In the genomic region with DNA sequence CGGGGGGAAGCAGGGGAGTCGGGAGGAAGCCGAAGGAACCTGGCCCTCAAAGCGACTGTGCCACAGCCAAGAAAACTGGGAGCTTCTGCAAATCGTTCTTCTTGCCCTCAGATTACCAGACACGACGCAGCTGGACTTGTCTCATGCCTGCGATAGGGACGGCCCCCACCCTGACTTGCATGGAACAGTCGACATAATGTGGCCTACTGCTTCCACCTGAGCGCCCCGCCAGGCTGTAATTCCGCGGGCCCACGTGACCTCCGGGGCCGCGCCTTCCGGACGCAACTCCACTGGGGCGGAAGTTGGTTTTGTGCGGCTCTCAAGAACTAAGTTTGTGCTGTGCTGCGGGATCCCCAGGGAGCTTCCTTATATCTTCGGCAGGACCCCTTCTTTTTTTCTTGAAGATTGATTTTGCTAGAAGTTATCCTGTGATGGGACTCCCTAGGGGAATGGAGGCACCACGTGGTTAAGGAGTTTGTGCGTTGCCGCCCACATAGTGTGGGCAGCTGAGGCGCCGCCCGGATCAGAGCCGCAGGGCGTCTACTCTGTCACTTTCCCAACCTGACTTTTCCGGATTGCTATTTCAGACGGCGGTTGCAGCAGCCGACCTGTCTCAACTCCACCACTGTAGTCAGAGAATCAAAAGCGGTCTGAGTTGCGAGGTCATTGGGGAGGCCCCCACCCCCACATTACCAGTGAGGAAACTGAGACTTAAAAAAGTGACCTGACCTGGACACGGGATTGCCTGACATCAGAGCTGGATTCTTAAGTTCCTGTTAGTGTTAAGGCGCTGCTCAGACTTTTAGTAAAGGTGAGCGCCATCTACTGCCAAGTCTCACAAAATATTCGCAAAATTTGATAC, we compare ENCODE assay signal across 1 cellular context.
TF ChIP-seq lines count a peak whose summit lies in the region.

No MANE protein-coding gene starts in this region.

TF ChIP-seq in K562, 482 proteins besides CTCF, POLR2A, EP300 and RAD21 (continued from another document and continues in another):
- TF ChIP-seq, protein P1, sequence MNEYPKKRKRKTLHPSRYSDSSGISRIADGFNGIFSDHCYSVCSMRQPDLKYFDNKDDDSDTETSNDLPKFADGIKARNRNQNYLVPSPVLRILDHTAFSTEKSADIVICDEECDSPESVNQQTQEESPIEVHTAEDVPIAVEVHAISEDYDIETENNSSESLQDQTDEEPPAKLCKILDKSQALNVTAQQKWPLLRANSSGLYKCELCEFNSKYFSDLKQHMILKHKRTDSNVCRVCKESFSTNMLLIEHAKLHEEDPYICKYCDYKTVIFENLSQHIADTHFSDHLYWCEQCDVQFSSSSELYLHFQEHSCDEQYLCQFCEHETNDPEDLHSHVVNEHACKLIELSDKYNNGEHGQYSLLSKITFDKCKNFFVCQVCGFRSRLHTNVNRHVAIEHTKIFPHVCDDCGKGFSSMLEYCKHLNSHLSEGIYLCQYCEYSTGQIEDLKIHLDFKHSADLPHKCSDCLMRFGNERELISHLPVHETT (CRISPR knock-in tag; conservative IDR thresholded peaks at IDR 0.05 in 1 of 2, IDR thresholded peaks at IDR 0.05 in 1 of 2): no peak
- TF ChIP-seq, protein P2, sequence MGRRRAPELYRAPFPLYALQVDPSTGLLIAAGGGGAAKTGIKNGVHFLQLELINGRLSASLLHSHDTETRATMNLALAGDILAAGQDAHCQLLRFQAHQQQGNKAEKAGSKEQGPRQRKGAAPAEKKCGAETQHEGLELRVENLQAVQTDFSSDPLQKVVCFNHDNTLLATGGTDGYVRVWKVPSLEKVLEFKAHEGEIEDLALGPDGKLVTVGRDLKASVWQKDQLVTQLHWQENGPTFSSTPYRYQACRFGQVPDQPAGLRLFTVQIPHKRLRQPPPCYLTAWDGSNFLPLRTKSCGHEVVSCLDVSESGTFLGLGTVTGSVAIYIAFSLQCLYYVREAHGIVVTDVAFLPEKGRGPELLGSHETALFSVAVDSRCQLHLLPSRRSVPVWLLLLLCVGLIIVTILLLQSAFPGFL (CRISPR knock-in tag; IDR thresholded peaks at IDR 0.05): 0 out of 2 replicates have a peak, but pooled peaks have one; percentile 92
- TF ChIP-seq ZNF766 (CRISPR knock-in tag; conservative IDR thresholded peaks at IDR 0.05): peak; percentile 27; the same call in 1 of the 2 replicates
- TF ChIP-seq, protein P3, sequence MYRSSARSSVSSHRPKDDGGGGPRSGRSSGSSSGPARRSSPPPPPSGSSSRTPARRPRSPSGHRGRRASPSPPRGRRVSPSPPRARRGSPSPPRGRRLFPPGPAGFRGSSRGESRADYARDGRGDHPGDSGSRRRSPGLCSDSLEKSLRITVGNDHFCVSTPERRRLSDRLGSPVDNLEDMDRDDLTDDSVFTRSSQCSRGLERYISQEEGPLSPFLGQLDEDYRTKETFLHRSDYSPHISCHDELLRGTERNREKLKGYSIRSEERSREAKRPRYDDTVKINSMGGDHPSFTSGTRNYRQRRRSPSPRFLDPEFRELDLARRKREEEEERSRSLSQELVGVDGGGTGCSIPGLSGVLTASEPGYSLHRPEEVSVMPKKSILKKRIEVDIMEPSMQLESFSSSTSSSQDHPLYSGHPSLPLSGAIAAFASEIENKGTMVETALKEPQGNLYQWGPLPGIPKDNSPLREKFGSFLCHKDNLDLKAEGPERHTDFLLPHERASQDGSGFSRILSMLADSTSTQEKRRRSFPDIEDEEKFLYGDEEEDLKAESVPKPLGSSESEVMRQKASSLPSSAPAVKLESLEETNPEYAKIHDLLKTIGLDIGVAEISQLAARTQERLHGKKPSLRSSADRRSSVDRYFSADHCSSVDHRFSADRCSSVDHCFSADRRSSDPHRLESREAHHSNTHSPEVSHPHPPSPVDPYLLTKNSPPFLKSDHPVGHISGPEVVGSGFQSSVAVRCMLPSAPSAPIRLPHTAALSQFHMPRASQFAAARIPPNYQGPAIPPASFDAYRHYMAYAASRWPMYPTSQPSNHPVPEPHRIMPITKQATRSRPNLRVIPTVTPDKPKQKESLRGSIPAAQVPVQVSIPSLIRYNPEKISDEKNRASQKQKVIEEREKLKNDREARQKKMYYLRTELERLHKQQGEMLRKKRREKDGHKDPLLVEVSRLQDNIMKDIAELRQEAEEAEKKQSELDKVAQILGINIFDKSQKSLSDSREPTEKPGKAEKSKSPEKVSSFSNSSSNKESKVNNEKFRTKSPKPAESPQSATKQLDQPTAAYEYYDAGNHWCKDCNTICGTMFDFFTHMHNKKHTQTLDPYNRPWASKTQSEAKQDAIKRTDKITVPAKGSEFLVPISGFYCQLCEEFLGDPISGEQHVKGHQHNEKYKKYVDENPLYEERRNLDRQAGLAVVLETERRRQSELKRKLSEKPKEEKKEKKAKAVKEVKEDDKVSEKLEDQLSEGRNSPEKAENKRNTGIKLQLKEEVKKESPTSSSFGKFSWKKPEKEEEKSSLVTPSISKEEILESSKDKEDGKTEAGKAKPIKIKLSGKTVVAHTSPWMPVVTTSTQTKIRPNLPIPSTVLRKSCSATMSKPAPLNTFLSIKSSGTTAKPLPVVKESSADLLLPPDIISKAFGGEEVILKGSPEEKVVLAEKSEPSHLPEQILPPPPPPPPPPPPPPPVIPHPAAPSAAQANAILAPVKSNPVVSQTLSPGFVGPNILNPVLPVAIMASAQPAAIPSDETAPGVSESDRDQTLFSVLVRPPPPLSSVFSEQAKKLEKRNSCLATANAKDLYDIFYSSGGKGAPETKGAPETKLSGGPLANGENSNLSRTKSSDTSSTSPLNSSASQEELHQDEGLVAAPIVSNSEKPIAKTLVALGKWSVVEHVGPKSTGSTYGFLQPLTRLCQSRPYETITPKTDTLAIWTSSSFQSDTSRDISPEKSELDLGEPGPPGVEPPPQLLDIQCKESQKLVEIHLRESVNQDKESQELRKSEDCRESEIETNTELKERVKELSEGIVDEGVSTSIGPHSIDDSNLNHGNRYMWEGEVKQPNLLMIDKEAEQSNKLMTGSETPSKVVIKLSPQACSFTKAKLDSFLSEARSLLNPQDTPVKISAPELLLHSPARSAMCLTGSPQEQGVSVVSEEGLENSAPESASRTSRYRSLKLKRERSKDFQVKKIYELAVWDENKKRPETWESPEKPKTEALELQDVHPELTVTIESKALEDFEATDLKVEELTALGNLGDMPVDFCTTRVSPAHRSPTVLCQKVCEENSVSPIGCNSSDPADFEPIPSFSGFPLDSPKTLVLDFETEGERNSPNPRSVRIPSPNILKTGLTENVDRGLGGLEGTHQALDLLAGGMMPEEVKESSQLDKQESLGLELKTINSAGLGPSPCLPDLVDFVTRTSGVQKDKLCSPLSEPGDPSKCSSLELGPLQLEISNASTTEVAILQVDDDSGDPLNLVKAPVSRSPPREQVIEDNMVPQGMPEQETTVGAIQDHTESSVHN (IDR thresholded peaks at IDR 0.05; ENCODE audit: borderline replicate concordance in 1 of 2, low read depth in 1 of 2): peak in 1 of 2 experiments; percentile 56; a peak in 2 of 4 replicates
- TF ChIP-seq ZBTB1 (CRISPR knock-in tag; IDR thresholded peaks at IDR 0.05; ENCODE audit: borderline replicate concordance, low read depth): no peak
- TF ChIP-seq NR4A1 (CRISPR knock-in tag; IDR thresholded peaks at IDR 0.05): no peak
- no peak for TF ChIP-seq NR4A1 (tag; IDR thresholded peaks at IDR 0.05)
- TF ChIP-seq GABPB2 (CRISPR knock-in tag; conservative IDR thresholded peaks at IDR 0.05): no peak
- TF ChIP-seq PHF21A (IDR thresholded peaks at IDR 0.05; ENCODE audit: borderline replicate concordance, low read depth): peak; percentile 12; the same call in 1 of the 2 replicates
- 0 out of 2 replicates have a peak, but pooled peaks have one; percentile 22 for TF ChIP-seq BCOR (IDR thresholded peaks at IDR 0.05)
- no peak for TF ChIP-seq OTX1 (CRISPR knock-in tag; IDR thresholded peaks at IDR 0.05)
- no peak for TF ChIP-seq NR2F6 (CRISPR knock-in tag; IDR thresholded peaks at IDR 0.05)
- TF ChIP-seq, protein P4, sequence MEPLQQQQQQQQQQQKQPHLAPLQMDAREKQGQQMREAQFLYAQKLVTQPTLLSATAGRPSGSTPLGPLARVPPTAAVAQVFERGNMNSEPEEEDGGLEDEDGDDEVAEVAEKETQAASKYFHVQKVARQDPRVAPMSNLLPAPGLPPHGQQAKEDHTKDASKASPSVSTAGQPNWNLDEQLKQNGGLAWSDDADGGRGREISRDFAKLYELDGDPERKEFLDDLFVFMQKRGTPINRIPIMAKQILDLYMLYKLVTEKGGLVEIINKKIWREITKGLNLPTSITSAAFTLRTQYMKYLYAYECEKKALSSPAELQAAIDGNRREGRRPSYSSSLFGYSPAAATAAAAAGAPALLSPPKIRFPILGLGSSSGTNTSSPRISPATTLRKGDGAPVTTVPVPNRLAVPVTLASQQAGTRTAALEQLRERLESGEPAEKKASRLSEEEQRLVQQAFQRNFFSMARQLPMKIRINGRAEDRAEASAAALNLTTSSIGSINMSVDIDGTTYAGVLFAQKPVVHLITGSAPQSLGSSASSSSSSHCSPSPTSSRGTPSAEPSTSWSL (CRISPR knock-in tag; IDR thresholded peaks at IDR 0.05; ENCODE audit: borderline replicate concordance): no peak
- TF ChIP-seq SMAD2 (IDR thresholded peaks at IDR 0.05; ENCODE audit: low read depth, low read length): no peak
- TF ChIP-seq, protein P5, sequence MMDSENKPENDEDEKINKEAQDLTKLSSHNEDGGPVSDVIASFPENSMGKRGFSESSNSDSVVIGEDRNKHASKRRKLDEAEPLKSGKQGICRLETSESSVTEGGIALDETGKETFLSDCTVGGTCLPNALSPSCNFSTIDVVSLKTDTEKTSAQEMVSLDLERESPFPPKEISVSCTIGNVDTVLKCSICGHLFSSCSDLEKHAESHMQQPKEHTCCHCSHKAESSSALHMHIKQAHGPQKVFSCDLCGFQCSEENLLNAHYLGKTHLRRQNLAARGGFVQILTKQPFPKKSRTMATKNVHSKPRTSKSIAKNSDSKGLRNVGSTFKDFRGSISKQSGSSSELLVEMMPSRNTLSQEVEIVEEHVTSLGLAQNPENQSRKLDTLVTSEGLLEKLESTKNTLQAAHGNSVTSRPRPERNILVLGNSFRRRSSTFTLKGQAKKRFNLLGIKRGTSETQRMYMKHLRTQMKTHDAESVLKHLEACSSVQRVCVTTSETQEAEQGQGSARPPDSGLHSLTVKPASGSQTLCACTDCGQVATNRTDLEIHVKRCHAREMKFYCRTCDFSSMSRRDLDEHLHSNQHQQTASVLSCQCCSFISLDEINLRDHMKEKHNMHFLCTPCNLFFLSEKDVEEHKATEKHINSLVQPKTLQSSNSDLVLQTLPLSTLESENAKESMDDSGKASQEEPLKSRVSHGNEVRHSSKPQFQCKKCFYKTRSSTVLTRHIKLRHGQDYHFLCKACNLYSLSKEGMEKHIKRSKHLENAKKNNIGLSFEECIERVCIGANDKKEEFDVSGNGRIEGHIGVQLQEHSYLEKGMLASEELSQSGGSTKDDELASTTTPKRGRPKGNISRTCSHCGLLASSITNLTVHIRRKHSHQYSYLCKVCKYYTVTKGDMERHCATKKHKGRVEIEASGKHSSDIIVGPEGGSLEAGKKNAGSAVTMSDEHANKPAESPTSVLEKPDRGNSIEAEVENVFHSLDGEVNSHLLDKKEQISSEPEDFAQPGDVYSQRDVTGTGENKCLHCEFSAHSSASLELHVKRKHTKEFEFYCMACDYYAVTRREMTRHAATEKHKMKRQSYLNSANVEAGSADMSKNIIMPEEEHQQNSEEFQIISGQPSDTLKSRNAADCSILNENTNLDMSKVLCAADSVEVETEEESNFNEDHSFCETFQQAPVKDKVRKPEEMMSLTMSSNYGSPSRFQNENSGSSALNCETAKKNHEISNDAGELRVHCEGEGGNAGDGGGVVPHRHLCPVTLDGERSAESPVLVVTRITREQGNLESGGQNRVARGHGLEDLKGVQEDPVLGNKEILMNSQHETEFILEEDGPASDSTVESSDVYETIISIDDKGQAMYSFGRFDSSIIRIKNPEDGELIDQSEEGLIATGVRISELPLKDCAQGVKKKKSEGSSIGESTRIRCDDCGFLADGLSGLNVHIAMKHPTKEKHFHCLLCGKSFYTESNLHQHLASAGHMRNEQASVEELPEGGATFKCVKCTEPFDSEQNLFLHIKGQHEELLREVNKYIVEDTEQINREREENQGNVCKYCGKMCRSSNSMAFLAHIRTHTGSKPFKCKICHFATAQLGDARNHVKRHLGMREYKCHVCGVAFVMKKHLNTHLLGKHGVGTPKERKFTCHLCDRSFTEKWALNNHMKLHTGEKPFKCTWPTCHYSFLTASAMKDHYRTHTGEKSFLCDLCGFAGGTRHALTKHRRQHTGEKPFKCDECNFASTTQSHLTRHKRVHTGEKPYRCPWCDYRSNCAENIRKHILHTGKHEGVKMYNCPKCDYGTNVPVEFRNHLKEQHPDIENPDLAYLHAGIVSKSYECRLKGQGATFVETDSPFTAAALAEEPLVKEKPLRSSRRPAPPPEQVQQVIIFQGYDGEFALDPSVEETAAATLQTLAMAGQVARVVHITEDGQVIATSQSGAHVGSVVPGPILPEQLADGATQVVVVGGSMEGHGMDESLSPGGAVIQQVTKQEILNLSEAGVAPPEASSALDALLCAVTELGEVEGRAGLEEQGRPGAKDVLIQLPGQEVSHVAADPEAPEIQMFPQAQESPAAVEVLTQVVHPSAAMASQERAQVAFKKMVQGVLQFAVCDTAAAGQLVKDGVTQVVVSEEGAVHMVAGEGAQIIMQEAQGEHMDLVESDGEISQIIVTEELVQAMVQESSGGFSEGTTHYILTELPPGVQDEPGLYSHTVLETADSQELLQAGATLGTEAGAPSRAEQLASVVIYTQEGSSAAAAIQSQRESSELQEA (IDR thresholded peaks at IDR 0.05; ENCODE audit: low read depth): no peak
- TF ChIP-seq ZNF445 (CRISPR knock-in tag; IDR thresholded peaks at IDR 0.05; ENCODE audit: low read depth): no peak
- no peak for TF ChIP-seq LEF1 (IDR thresholded peaks at IDR 0.05)
